ENCODE assay signal across 18 cellular contexts in the genomic region with DNA sequence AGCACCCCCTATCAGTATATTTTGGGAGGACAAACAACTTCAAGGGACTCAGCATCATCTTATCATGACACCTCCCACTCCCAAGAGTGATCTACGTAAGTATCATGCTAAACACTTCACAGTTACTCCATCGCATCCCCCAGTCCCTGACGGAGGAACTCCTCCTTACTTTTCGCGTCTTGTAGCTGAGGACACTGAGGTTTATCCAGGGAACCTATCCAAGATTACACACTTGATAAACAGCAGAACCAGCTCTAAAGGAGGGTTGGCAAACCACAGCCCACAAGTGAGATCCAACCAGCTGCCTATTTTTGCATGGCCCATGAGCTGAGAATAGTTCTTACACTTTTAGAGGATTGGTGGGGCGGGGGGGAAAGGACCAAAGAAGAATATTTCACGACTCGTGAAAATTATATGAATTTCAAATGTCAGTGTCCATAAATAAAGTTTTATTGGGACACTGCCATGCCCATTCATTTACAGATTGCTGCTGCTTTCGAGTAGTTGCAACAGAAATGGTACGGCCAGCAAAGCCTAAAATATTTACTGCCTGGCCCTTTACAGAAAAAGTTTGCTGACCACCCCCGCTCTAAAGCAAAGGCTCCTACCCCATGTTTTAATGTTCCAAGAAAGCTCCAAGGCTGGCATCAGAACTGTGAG.
"Had no signal": no experiment of that assay in that cellular context is flagged by ENCODE, and none has a peak within 500 bp of the region (broad histone marks: within the 10 kb centered on the region; RNA-seq: fewer than 3 reads in every experiment).

No MANE protein-coding gene starts in this region.

- H3K9me3 ChIP-seq: body of pancreas, left lung, pancreas, right lobe of liver, spleen had no signal

- ATAC-seq: activated CD8-positive, alpha-beta memory T cell treated with anti-CD3 and anti-CD28 coated beads, Interleukin-2, amount 10 ng/mL, durations not matched to agents 7 days and 5 days; body of pancreas; foreskin keratinocyte; left lung; pancreas; right lobe of liver; stimulated activated memory B cell treated with anti-CD40 and anti-IgM and Interleukin-4, amounts not matched to agents 10 μg/mL and 1 μg/mL and 100 μg/mL, for 72 hours; WTC11 had no signal

- H3K27ac ChIP-seq: body of pancreas, dorsolateral prefrontal cortex, foreskin keratinocyte, left lung, pancreas, right lobe of liver, spleen had no signal

- DNase-seq: activated CD4-positive, alpha-beta memory T cell treated with anti-CD3 and anti-CD28 coated beads, Interleukin-2, amount 10 ng/mL, durations not matched to agents 7 days and 5 days; activated CD4-positive, alpha-beta T cell treated with anti-CD3 and anti-CD28 coated beads for 4 hours; activated CD8-positive, alpha-beta memory T cell treated with anti-CD3 and anti-CD28 coated beads, Interleukin-2, amount 10 ng/mL, durations not matched to agents 7 days and 5 days; activated naive CD8-positive, alpha-beta T cell treated with anti-CD3 and anti-CD28 coated beads for 36 hours; amygdala; body of pancreas; central memory CD4-positive, alpha-beta T cell; foreskin keratinocyte; left lung; midbrain; naive B cell; pancreas; right lobe of liver; spleen; stimulated activated CD4-positive, alpha-beta T cell treated with anti-CD3 and anti-CD28 coated beads, Interleukin-4, amount 100 ng/mL, for 4 hours had no signal

- H3K27me3 ChIP-seq: body of pancreas, dorsolateral prefrontal cortex, foreskin keratinocyte, left lung, pancreas, right lobe of liver, spleen had no signal

- H3K4me1 ChIP-seq: foreskin keratinocyte, left lung, pancreas, right lobe of liver, spleen had no signal

- H3K36me3 ChIP-seq: left lung, pancreas, right lobe of liver, spleen had no signal

- H3K4me3 ChIP-seq: body of pancreas, dorsolateral prefrontal cortex, left lung, pancreas, right lobe of liver, spleen had no signal
